Comparison of ENCODE assay signal across 9 cellular contexts in genomic region chr16:4664538-4665418, GRCh38. TPM values are rescaled to one million over a fixed set of nuclear protein-coding genes. Genes with fewer than 3 reads are reported as not detected.
DNase-seq lines count a peak whose midpoint lies in the region; ATAC-seq, FAIRE-seq and TF ChIP-seq lines count a peak whose summit lies in the region.
"Had no signal": no experiment of that assay in that cellular context is flagged by ENCODE, and none has a peak within 500 bp of the region (broad histone marks: within the 10 kb centered on the region; RNA-seq: fewer than 3 reads in every experiment).

No MANE protein-coding gene starts in this region.

- no peak overlapping the region for H2BK5ac ChIP-seq in mesendoderm (ENCODE audit: low read length)

- ATAC-seq in HG02970 (IDR thresholded peaks at IDR 0.05; ENCODE audit: low FRiP score, unreplicated experiment): no peak

- no peak overlapping the region for H3K18ac ChIP-seq in mesendoderm (ENCODE audit: low read length)

- H3K27ac ChIP-seq in Peyer's patch (peak overlapping the region; percentile 58 to 93 (median 73)), mesendoderm (ENCODE audit: low read depth, low read length) (no peak overlapping the region), uterus (peak overlapping the region in 1 of 2 donors; percentile 27)

- H3K36me3 ChIP-seq in Peyer's patch: peaks cover 0 to 39% (median 0%) of the 10 kb centered on the region in 3 donors
- H3K36me3 ChIP-seq in mesendoderm (ENCODE audit: control insufficient read depth, insufficient read depth, low read length): peaks cover 6% of the 10 kb centered on the region
- H3K36me3 ChIP-seq in uterus: no peaks in the 10 kb centered on the region

- H3K79me1 ChIP-seq in mesendoderm (ENCODE audit: low read length): peaks cover 3% of the 10 kb centered on the region

- no peak overlapping the region for H2BK120ac ChIP-seq in mesendoderm (ENCODE audit: low read depth, low read length)

- no peaks in the 10 kb centered on the region for H3K79me2 ChIP-seq in mesendoderm (ENCODE audit: control insufficient read depth, insufficient read depth, low read length)

- H3K9ac ChIP-seq in mesendoderm (ENCODE audit: low read length): no peak overlapping the region

- intact Hi-C loops in uterus (cut with DNase I; ENCODE audit: low total_unique reads): no loop called here

- no peak overlapping the region for H4K8ac ChIP-seq in mesendoderm (ENCODE audit: low read depth, low read length)

- TF ChIP-seq POLR2A in GM12892 (IDR thresholded peaks at IDR 0.05; ENCODE audit: low read depth, low read length) (no peak), Peyer's patch (IDR thresholded peaks at IDR 0.05) (peak; percentile 8 to 46), uterus (IDR thresholded peaks at IDR 0.05) (no peak)

- H2AK5ac ChIP-seq in mesendoderm (ENCODE audit: low read length): no peak overlapping the region

- H4K5ac ChIP-seq in mesendoderm (ENCODE audit: low read length): no peak overlapping the region

- FAIRE-seq in GM12892 (lab: Jason Lieb, UNC): no peak

- H3K23ac ChIP-seq in mesendoderm (ENCODE audit: low read length): no peak overlapping the region

- H3K9me3 ChIP-seq in Peyer's patch: no peaks in the 10 kb centered on the region
- no peaks in the 10 kb centered on the region for H3K9me3 ChIP-seq in uterus
- H3K9me3 ChIP-seq: adrenal gland had no signal

- H3K4me2 ChIP-seq in mesendoderm (ENCODE audit: low read length): no peak overlapping the region

- DNase-seq in GM12892 (ENCODE audit: insufficient read length): peak; percentile 55
- peak; percentile 74 to 89 (median 87) for DNase-seq in Peyer's patch
- DNase-seq in activated naive CD4-positive, alpha-beta T cell treated with Interleukin-2 at 50 U/mL for 16 hours: peak; percentile 63
- peak; percentile 17 for DNase-seq in mesendoderm
- peak; percentile 53 to 71 for DNase-seq in uterus
- no peak for DNase-seq in kidney glomerular epithelial cell (lab: John Stamatoyannopoulos, UW)
- no peak for DNase-seq in iPS-NIHi11 (ENCODE audit: low spot score)

- H3K4ac ChIP-seq in mesendoderm (ENCODE audit: low read depth, low read length): no peak overlapping the region

- H3K4me3 ChIP-seq in Peyer's patch (peak overlapping the region in 1 of 4 donors; percentile 27), mesendoderm (ENCODE audit: low read length) (no peak overlapping the region), uterus (no peak overlapping the region)
- H3K4me3 ChIP-seq: adrenal gland had no signal

- TF ChIP-seq CTCF in Peyer's patch (IDR thresholded peaks at IDR 0.05) (no peak), uterus (IDR thresholded peaks at IDR 0.05) (no peak)

- H3K27me3 ChIP-seq in Peyer's patch: no peaks in the 10 kb centered on the region
- no peaks in the 10 kb centered on the region for H3K27me3 ChIP-seq in mesendoderm (ENCODE audit: insufficient read depth, low read length, poor library complexity)
- no peaks in the 10 kb centered on the region for H3K27me3 ChIP-seq in uterus
- H3K27me3 ChIP-seq: adrenal gland had no signal

- no peak overlapping the region for H3K56ac ChIP-seq in mesendoderm (ENCODE audit: low read length)

- H3K4me1 ChIP-seq in Peyer's patch (peaks cover 0 to 34% (median 8%) of the 10 kb centered on the region in 4 donors), mesendoderm (ENCODE audit: control insufficient read depth, low read depth, low read length) (no peaks in the 10 kb centered on the region), uterus (peaks cover 0 to 6% of the 10 kb centered on the region in 2 donors)

- no CpG with 5 or more reads among the region's 26 CpGs for WGBS in mesendoderm (ENCODE audit: extremely low coverage, insufficient coverage, low lambda C conversion rate)

- H2BK15ac ChIP-seq in mesendoderm (replicated peaks; ENCODE audit: low read depth): no peak overlapping the region

RNA-seq across cellular contexts. Expression of gene NUDT16L1, which starts 28.6 kb away (rescaled TPM):
- polyA plus RNA-seq in GM12892 (2012; ENCODE audit: missing spikeins): 13.5 TPM
- total RNA-seq in Peyer's patch (10 to 100 TPM; 19.0 to 53.6 (median 40.1) TPM), uterus (10 to 100 TPM; 15.4 to 48.3 (median 33.1) TPM)
- polyA plus RNA-seq in mesendoderm (2013, experiment 1 of 2): 27.8 TPM
- polyA plus RNA-seq in mesendoderm (2013, experiment 2 of 2): 28.2 TPM

RNA-seq across cellular contexts. Expression of gene MGRN1, which starts 40.2 kb away (rescaled TPM):
- polyA plus RNA-seq in GM12892 (2012; ENCODE audit: missing spikeins): 15.2 TPM
- 100 to 1,000 TPM in 2 of 4 donors, 10 to 100 TPM in 2; 74.1 to 147 (median 93.8) TPM for total RNA-seq in Peyer's patch
- polyA plus RNA-seq in mesendoderm (2013, experiment 1 of 2): 43.1 TPM
- 43.5 TPM for polyA plus RNA-seq in mesendoderm (2013, experiment 2 of 2)
- total RNA-seq in uterus: 100 to 1,000 TPM in 1 of 4 donors, 10 to 100 TPM in 3; 19.0 to 107 (median 68.6) TPM

RNA-seq across cellular contexts. Expression of gene UBALD1, which starts 50.1 kb away (rescaled TPM):
- 2.1 TPM for polyA plus RNA-seq in GM12892 (2012; ENCODE audit: missing spikeins)
- total RNA-seq in Peyer's patch: 10 to 100 TPM; 11.6 to 25.1 (median 18.1) TPM
- polyA plus RNA-seq in mesendoderm (2013, experiment 1 of 2): 51.1 TPM
- 52.2 TPM for polyA plus RNA-seq in mesendoderm (2013, experiment 2 of 2)
- total RNA-seq in uterus: 10 to 100 TPM in 2 of 4 donors, 1 to 10 TPM in 1, not detected in 1; 2.8 to 31.1 (median 23.5) TPM

Comparison
In these comparisons a context has a peak if more than half of its experiments do, and no peak if none do; other contexts are left out.
1. DNase-seq: peak in GM12892 (single experiment), Peyer's patch (3 of 3), activated naive CD4-positive, alpha-beta T cell treated with Interleukin-2 at 50 U/mL for 16 hours (single experiment), mesendoderm (single experiment) and uterus (2 of 2); none in kidney glomerular epithelial cell (single experiment) and iPS-NIHi11 (single experiment).
2. POLR2A ChIP-seq: peak in Peyer's patch (2 of 2); none in GM12892 (single experiment) and uterus (0 of 2).